Comparison of ENCODE assay signal across 19 cellular contexts in genomic region chr13:89029062-89029461, GRCh38.
"Had no signal": no experiment of that assay in that cellular context is flagged by ENCODE, and none has a peak within 500 bp of the region (broad histone marks: within the 10 kb centered on the region; RNA-seq: fewer than 3 reads in every experiment).

No MANE protein-coding gene starts in this region.

- H3K4me2 ChIP-seq: smooth muscle cell had no signal

- H3K4me1 ChIP-seq: ascending aorta, esophagus squamous epithelium, right atrium auricular region, SJSA1, thyroid gland, uterus had no signal

- H3K9me3 ChIP-seq: ascending aorta, esophagus squamous epithelium, neutrophil, SJSA1, thyroid gland, uterus had no signal

- H3K36me3 Mint-ChIP-seq: activated naive CD8-positive, alpha-beta T cell treated with anti-CD3 and anti-CD28 coated beads, Interleukin-2, amount 10 ng/mL, durations not matched to agents 7 days and 5 days; naive thymus-derived CD8-positive, alpha-beta T cell had no signal

- DNase-seq: activated CD4-positive, alpha-beta T cell treated with anti-CD3 and anti-CD28 coated beads for 4 hours; activated naive CD8-positive, alpha-beta T cell treated with anti-CD3 and anti-CD28 coated beads, Interleukin-2, amount 10 ng/mL, durations not matched to agents 7 days and 5 days; esophagus squamous epithelium; foreskin fibroblast; left colon; mammary epithelial cell; mucosa of descending colon; naive thymus-derived CD8-positive, alpha-beta T cell; SW 1271; T1000; thyroid gland; uterus had no signal

- H3K27ac Mint-ChIP-seq: activated naive CD8-positive, alpha-beta T cell treated with anti-CD3 and anti-CD28 coated beads, Interleukin-2, amount 10 ng/mL, durations not matched to agents 7 days and 5 days; naive thymus-derived CD8-positive, alpha-beta T cell had no signal

- H3K27me3 ChIP-seq: ascending aorta, cardiac muscle cell, esophagus squamous epithelium, neutrophil, right atrium auricular region, SJSA1, thyroid gland, uterus had no signal

- H3K4me3 Mint-ChIP-seq: activated naive CD8-positive, alpha-beta T cell treated with anti-CD3 and anti-CD28 coated beads, Interleukin-2, amount 10 ng/mL, durations not matched to agents 7 days and 5 days; naive thymus-derived CD8-positive, alpha-beta T cell had no signal

- H3K36me3 ChIP-seq: ascending aorta, cardiac muscle cell, esophagus squamous epithelium, neutrophil, right atrium auricular region, SJSA1, thyroid gland, uterus had no signal

- H3K27ac ChIP-seq: ascending aorta, cardiac muscle cell, esophagus squamous epithelium, neutrophil, right atrium auricular region, SJSA1, thyroid gland, uterus, VCaP had no signal

- ATAC-seq: left colon; mucosa of descending colon; naive thymus-derived CD8-positive, alpha-beta T cell had no signal

- H3K4me3 ChIP-seq: ascending aorta, cardiac muscle cell, esophagus squamous epithelium, mucosa of descending colon, right atrium auricular region, SJSA1, smooth muscle cell, thyroid gland, uterus had no signal

- H3K27me3 Mint-ChIP-seq: activated naive CD8-positive, alpha-beta T cell treated with anti-CD3 and anti-CD28 coated beads, Interleukin-2, amount 10 ng/mL, durations not matched to agents 7 days and 5 days; naive thymus-derived CD8-positive, alpha-beta T cell had no signal

- H3K4me1 Mint-ChIP-seq: activated naive CD8-positive, alpha-beta T cell treated with anti-CD3 and anti-CD28 coated beads, Interleukin-2, amount 10 ng/mL, durations not matched to agents 7 days and 5 days; naive thymus-derived CD8-positive, alpha-beta T cell had no signal
